ENCODE assay signal across 8 cellular contexts in genomic region chr2:88857951-88858406, GRCh38.
DNase-seq lines count a peak whose midpoint lies in the region; ATAC-seq, FAIRE-seq and TF ChIP-seq lines count a peak whose summit lies in the region.

No MANE protein-coding gene starts in this region.

- H3K4me1 ChIP-seq in SJCRH30 (peaks cover 9% of the 10 kb centered on the region), right lobe of liver (no peaks in the 10 kb centered on the region)

- H3K36me3 ChIP-seq in SJCRH30 (no peaks in the 10 kb centered on the region), right lobe of liver (no peaks in the 10 kb centered on the region)

- H3K4me3 ChIP-seq in SJCRH30, result no peak overlapping the region
- no peak overlapping the region for H3K4me3 ChIP-seq in right lobe of liver

- ATAC-seq in HG02885 (IDR thresholded peaks at IDR 0.05; ENCODE audit: poor library complexity, unreplicated experiment) (peak; percentile 24), right lobe of liver (peak; percentile 29 to 88 (median 41)), GM18870 (IDR thresholded peaks at IDR 0.05; ENCODE audit: unreplicated experiment) (no peak)

- H3K27me3 ChIP-seq in SJCRH30 (no peaks in the 10 kb centered on the region), right lobe of liver (no peaks in the 10 kb centered on the region)

- no peak for TF ChIP-seq POLR2A in right lobe of liver (IDR thresholded peaks at IDR 0.05)

- H3K27ac ChIP-seq in SJCRH30, result no peak overlapping the region
- H3K27ac ChIP-seq in right lobe of liver, result no peak overlapping the region

- H3K9me3 ChIP-seq in SJCRH30 (replicated peaks) (no peaks in the 10 kb centered on the region), right lobe of liver (no peaks in the 10 kb centered on the region)

- FAIRE-seq in GM18507 (lab: Jason Lieb, UNC), result peak; percentile 53

- DNase-seq in GM18507 (ENCODE audit: extremely low spot score, insufficient read length, low read depth), result no peak
- peak; percentile 77 to 86 for DNase-seq in SJCRH30
- DNase-seq in right lobe of liver, result peak in 1 of 3 donors; percentile 26
- no peak for DNase-seq in cerebellar nuclear complex (lab: John Stamatoyannopoulos, UW)
- no peak for DNase-seq in germinal center (ENCODE audit: low spot score)
- no peak for DNase-seq in NCI-H2171 treated with DMSO at 0.1 percent for 48 hours (lab: John Stamatoyannopoulos, UW)

- 37% methylated on average over 3 of the region's 7 CpGs for WGBS in right lobe of liver (ENCODE audit: insufficient coverage, low coverage, low lambda C conversion rate, missing lambda C conversion rate)

- intact Hi-C loops in right lobe of liver (cut with DNase I), result no loop called here

- no peak for TF ChIP-seq CTCF in right lobe of liver (IDR thresholded peaks at IDR 0.05)

Comparison
In these comparisons a context has a peak if more than half of its experiments do, and no peak if none do; other contexts are left out.
1. DNase-seq: peak in SJCRH30 (2 of 2); none in GM18507 (single experiment), cerebellar nuclear complex (0 of 2), germinal center (single experiment) and NCI-H2171 treated with DMSO at 0.1 percent for 48 hours (single experiment).